ENCODE assay signal across 8 cellular contexts in genomic region chr1:212415107-212415841, GRCh38. TPM values are rescaled to one million over a fixed set of nuclear protein-coding genes. Genes with fewer than 3 reads are reported as not detected.
DNase-seq lines count a peak whose midpoint lies in the region; ATAC-seq and TF ChIP-seq lines count a peak whose summit lies in the region.

No MANE protein-coding gene starts in this region.

- H3K36me3 Mint-ChIP-seq in osteocyte (ENCODE audit: unreplicated experiment) = peaks cover 3% of the 10 kb centered on the region

- TF ChIP-seq CTCF in Peyer's patch (IDR thresholded peaks at IDR 0.05) (peak in 2 of 6 experiments; percentile 0 to 13), epithelial cell of esophagus (IDR thresholded peaks at IDR 0.05; ENCODE audit: insufficient read depth, low read depth, low read length, missing control alignments) (no peak), osteocyte (IDR thresholded peaks at IDR 0.05) (no peak)

- H3K4me3 Mint-ChIP-seq in osteocyte (ENCODE audit: unreplicated experiment) = peak overlapping the region; percentile 100

- H3K9me3 ChIP-seq in Peyer's patch = no peaks in the 10 kb centered on the region

- peak overlapping the region; percentile 49 to 87 (median 68) for H3K27ac ChIP-seq in Peyer's patch

- no peak for TF ChIP-seq POLR2A in Peyer's patch (IDR thresholded peaks at IDR 0.05)

- H3K36me3 ChIP-seq in Peyer's patch = no peaks in the 10 kb centered on the region

- ATAC-seq in GM19455 (IDR thresholded peaks at IDR 0.05; ENCODE audit: unreplicated experiment) (peak; percentile 24), HG03280 (IDR thresholded peaks at IDR 0.05; ENCODE audit: unreplicated experiment) (no peak), GM19463 (IDR thresholded peaks at IDR 0.05; ENCODE audit: unreplicated experiment) (no peak)

- peak overlapping the region; percentile 77 for H3K27ac Mint-ChIP-seq in osteocyte (ENCODE audit: unreplicated experiment)

- no peaks in the 10 kb centered on the region for H3K27me3 Mint-ChIP-seq in osteocyte (ENCODE audit: unreplicated experiment)

- peaks cover 0 to 6% (median 3%) of the 10 kb centered on the region in 4 donors for H3K4me1 ChIP-seq in Peyer's patch

- no peaks in the 10 kb centered on the region for H3K27me3 ChIP-seq in Peyer's patch

- DNase-seq in Peyer's patch (no peak), epithelial cell of esophagus (ENCODE audit: low read depth) (no peak), osteocyte (ENCODE audit: extremely low spot score, unreplicated experiment) (no peak), OCI-M2 (lab: John Stamatoyannopoulos, UW; ENCODE audit: unreplicated experiment) (no peak), HUDEP-2 (lab: John Stamatoyannopoulos, UW; ENCODE audit: unreplicated experiment in 76 of 76) (no peak)

- H3K4me3 ChIP-seq in Peyer's patch (peak overlapping the region; percentile 76 to 89 (median 86)), epithelial cell of esophagus (ENCODE audit: low read length) (peak overlapping the region; percentile 76)

- H3K9me3 Mint-ChIP-seq in osteocyte (ENCODE audit: unreplicated experiment) = no peaks in the 10 kb centered on the region

- H3K4me1 Mint-ChIP-seq in osteocyte (ENCODE audit: unreplicated experiment) = peaks cover 18% of the 10 kb centered on the region

RNA-seq across cellular contexts. Expression of gene PACC1, which starts 0.6 kb away (rescaled TPM):
- total RNA-seq in Peyer's patch (1 to 10 TPM; 1.6 to 7.4 (median 3.0) TPM), osteocyte (9.9 and 11.4 TPM in 2 replicates)

RNA-seq across cellular contexts. Expression of gene NENF, which starts 17.4 kb away (rescaled TPM):
- total RNA-seq in Peyer's patch (10 to 100 TPM; 28.2 to 61.9 (median 34.2) TPM), osteocyte (55.9 and 57.8 TPM in 2 replicates)
